8 cellular contexts compared by ENCODE assay signal in genomic region chr16:5240278-5240626, GRCh38.
A peak's percentile ranks its signal among the peaks of the same experiment; 100 is the strongest.
DNase-seq lines count a peak whose midpoint lies in the region; ATAC-seq and TF ChIP-seq lines count a peak whose summit lies in the region.
"Not testable (repeated sequence)": the region's sequence is repeated elsewhere in the genome, so short reads cannot be mapped to it uniquely, and the experiment has no call there.

No MANE protein-coding gene starts in this region.

- H3K36me3 Mint-ChIP-seq in activated T-helper 17 cell treated with anti-CD3 and anti-CD28 coated beads, Interleukin-2, amount 50 U/mL, for 72 hours (ENCODE audit: low read depth); effector memory CD8-positive, alpha-beta T cell (ENCODE audit: insufficient read depth): not testable (repeated sequence)

- H3K4me3 Mint-ChIP-seq in activated T-helper 17 cell treated with anti-CD3 and anti-CD28 coated beads, Interleukin-2, amount 50 U/mL, for 72 hours: peak overlapping the region; percentile 15
- peak overlapping the region; percentile 27 to 31 for H3K4me3 Mint-ChIP-seq in effector memory CD8-positive, alpha-beta T cell

- H3K27ac Mint-ChIP-seq in activated T-helper 17 cell treated with anti-CD3 and anti-CD28 coated beads, Interleukin-2, amount 50 U/mL, for 72 hours; effector memory CD8-positive, alpha-beta T cell: not testable (repeated sequence)

- not testable (repeated sequence) for H4K20me1 ChIP-seq in BLaER1 treated with 17β-estradiol and CSF1 and Interleukin-3, amounts not matched to agents 10 nM and 100 nM; hepatocyte (ENCODE audit: insufficient read depth, poor library complexity, severe bottlenecking)

- not testable (repeated sequence) for H3K9me3 Mint-ChIP-seq in activated T-helper 17 cell treated with anti-CD3 and anti-CD28 coated beads, Interleukin-2, amount 50 U/mL, for 72 hours; effector memory CD8-positive, alpha-beta T cell

- not testable (repeated sequence) for H3K79me2 ChIP-seq in hepatocyte

- ATAC-seq in activated T-helper 17 cell treated with anti-CD3 and anti-CD28 coated beads, Interleukin-2, amount 50 U/mL, for 72 hours (replicated peaks); effector memory CD8-positive, alpha-beta T cell (replicated peaks); upper lobe of right lung: not testable (repeated sequence)

- not testable (repeated sequence) for H2AFZ ChIP-seq in hepatocyte

- TF ChIP-seq POLR2A in prostate gland (IDR thresholded peaks at IDR 0.05): not testable (repeated sequence)

- peaks cover 12 to 34% (median 22%) of the 10 kb centered on the region in 11 experiments for H3K27me3 ChIP-seq in BLaER1 treated with 17β-estradiol and CSF1 and Interleukin-3, amounts not matched to agents 10 nM and 100 nM
- H3K27me3 ChIP-seq in NT2/D1 (ENCODE audit: insufficient read depth, insufficient read length): peaks cover 32% of the 10 kb centered on the region
- H3K27me3 ChIP-seq in hepatocyte; prostate gland (replicated peaks; ENCODE audit: insufficient read depth); upper lobe of right lung: not testable (repeated sequence)

- peaks cover 19% of the 10 kb centered on the region for H3K27me3 Mint-ChIP-seq in activated T-helper 17 cell treated with anti-CD3 and anti-CD28 coated beads, Interleukin-2, amount 50 U/mL, for 72 hours
- peaks cover 38 to 60% of the 10 kb centered on the region in 2 donors for H3K27me3 Mint-ChIP-seq in effector memory CD8-positive, alpha-beta T cell

- H3K4me1 ChIP-seq in BLaER1 treated with 17β-estradiol and CSF1 and Interleukin-3, amounts not matched to agents 10 nM and 100 nM; NT2/D1 (ENCODE audit: insufficient read depth, insufficient read length); hepatocyte (ENCODE audit: insufficient read depth); prostate gland (replicated peaks); upper lobe of right lung: not testable (repeated sequence)

- intact Hi-C loops in prostate gland (cut with DNase I): loop anchor here (10.0 kb wide), 1 partner anchor 1405 kb away; no protein-coding TSS in a partner anchor
- intact Hi-C loops in upper lobe of right lung (cut with DNase I): not testable (repeated sequence)

- not testable (repeated sequence) for H3K9ac ChIP-seq in BLaER1 treated with 17β-estradiol and CSF1 and Interleukin-3, amounts not matched to agents 10 nM and 100 nM
- peak overlapping the region; percentile 42 for H3K9ac ChIP-seq in NT2/D1 (ENCODE audit: insufficient read length, low read depth)

- peak overlapping the region in 9 of 11 experiments; percentile 30 to 64 (median 50); a peak in 9 of 22 replicates for H3K4me2 ChIP-seq in BLaER1 treated with 17β-estradiol and CSF1 and Interleukin-3, amounts not matched to agents 10 nM and 100 nM
- H3K4me2 ChIP-seq in hepatocyte: peak overlapping the region; percentile 87

- WGBS in hepatocyte (ENCODE audit: low lambda C conversion rate, missing lambda C conversion rate): 4% methylated on average over 4 of the region's 18 CpGs
- 1% methylated on average over 15 of the region's 18 CpGs for WGBS in prostate gland

- not testable (repeated sequence) for H3K4me1 Mint-ChIP-seq in activated T-helper 17 cell treated with anti-CD3 and anti-CD28 coated beads, Interleukin-2, amount 50 U/mL, for 72 hours; effector memory CD8-positive, alpha-beta T cell (ENCODE audit: low read depth in 2 of 2)

- not testable (repeated sequence) for H3K9me3 ChIP-seq in BLaER1 treated with 17β-estradiol and CSF1 and Interleukin-3, amounts not matched to agents 10 nM and 100 nM (replicated peaks in 1 of 11); NT2/D1 (ENCODE audit: insufficient read depth, low read length); hepatocyte (ENCODE audit: low read depth); prostate gland; upper lobe of right lung

- not testable (repeated sequence) for H3K36me3 ChIP-seq in BLaER1 treated with 17β-estradiol and CSF1 and Interleukin-3, amounts not matched to agents 10 nM and 100 nM; NT2/D1 (ENCODE audit: insufficient read depth, insufficient read length, low read length); hepatocyte (replicated peaks; ENCODE audit: insufficient read depth, low read depth); prostate gland; upper lobe of right lung

- not testable (repeated sequence) for TF ChIP-seq CTCF in hepatocyte (IDR thresholded peaks at IDR 0.05; ENCODE audit: poor library complexity); prostate gland (IDR thresholded peaks at IDR 0.05); upper lobe of right lung (IDR thresholded peaks at IDR 0.05)

- H3K4me3 ChIP-seq in BLaER1 treated with 17β-estradiol and CSF1 and Interleukin-3, amounts not matched to agents 10 nM and 100 nM: peak overlapping the region in 2 of 10 experiments; percentile 37 to 47; a peak in 1 of 20 replicates
- H3K4me3 ChIP-seq in NT2/D1 (ENCODE audit: insufficient read length, low read depth) (peak overlapping the region; percentile 26), prostate gland (peak overlapping the region; percentile 13 to 24), upper lobe of right lung (peak overlapping the region; percentile 2)
- not testable (repeated sequence) for H3K4me3 ChIP-seq in hepatocyte

- H3K27ac ChIP-seq in BLaER1 treated with 17β-estradiol and CSF1 and Interleukin-3, amounts not matched to agents 10 nM and 100 nM; hepatocyte; prostate gland; upper lobe of right lung: not testable (repeated sequence)

- not testable (repeated sequence) for DNase-seq in NT2/D1 (ENCODE audit: low read depth, low spot score); effector memory CD8-positive, alpha-beta T cell; hepatocyte (ENCODE audit: low spot score); prostate gland (ENCODE audit: low spot score); upper lobe of right lung
- peak; percentile 64 for DNase-seq in mesenteric fat pad (ENCODE audit: low spot score)

- not testable (repeated sequence) for H3K9me2 ChIP-seq in hepatocyte (replicated peaks; ENCODE audit: insufficient read depth)
